Comparison of ENCODE assay signal across 7 cellular contexts in genomic region chr4:14898989-14899388, GRCh38.
"Had no signal": no experiment of that assay in that cellular context is flagged by ENCODE, and none has a peak within 500 bp of the region (broad histone marks: within the 10 kb centered on the region; RNA-seq: fewer than 3 reads in every experiment).

No MANE protein-coding gene starts in this region.

- H3K27ac ChIP-seq: HL-60, KMS-11 had no signal

- H3K27ac Mint-ChIP-seq: IgD-negative memory B cell had no signal

- H3K4me3 Mint-ChIP-seq: IgD-negative memory B cell had no signal

- H3K9me3 Mint-ChIP-seq: IgD-negative memory B cell had no signal

- DNase-seq: IMR-90, KBM-7, KG1 had no signal

- H3K4me2 ChIP-seq: KMS-11 had no signal

- H3K9ac ChIP-seq: KMS-11 had no signal

- H3K4me1 Mint-ChIP-seq: IgD-negative memory B cell had no signal

- H3K36me3 Mint-ChIP-seq: IgD-negative memory B cell had no signal

- FAIRE-seq: HTR-8/SVneo had no signal
